ENCODE assay signal across 8 cellular contexts in genomic region chr1:20430355-20431290, GRCh38.
DNase-seq lines count a peak whose midpoint lies in the region; ATAC-seq lines count a peak whose summit lies in the region.

No MANE protein-coding gene starts in this region.

- DNase-seq in EL (peak; percentile 42), NAMALWA (ENCODE audit: low spot score) (peak; percentile 60), activated T-cell treated with anti-CD3 and anti-CD28 coated beads for 1 hour (ENCODE audit: low read depth) (peak; percentile 16), globus pallidus (ENCODE audit: low spot score) (peak; percentile 49), retina (peak; percentile 75)

- ATAC-seq in HG03460 (IDR thresholded peaks at IDR 0.05; ENCODE audit: unreplicated experiment) = no peak
- no peak for ATAC-seq in HG03469 (IDR thresholded peaks at IDR 0.05; ENCODE audit: unreplicated experiment)
- ATAC-seq in GM19452 (IDR thresholded peaks at IDR 0.05; ENCODE audit: unreplicated experiment) = no peak

Comparison
In these comparisons a context has a peak if more than half of its experiments do, and no peak if none do; other contexts are left out.
1. DNase-seq: peak in every context shown above with its lines; median percentile 75 in retina; 60 in NAMALWA; 49 in globus pallidus; 42 in EL; 16 in activated T-cell treated with anti-CD3 and anti-CD28 coated beads for 1 hour.